ENCODE assay signal across 8 cellular contexts in the genomic region with DNA sequence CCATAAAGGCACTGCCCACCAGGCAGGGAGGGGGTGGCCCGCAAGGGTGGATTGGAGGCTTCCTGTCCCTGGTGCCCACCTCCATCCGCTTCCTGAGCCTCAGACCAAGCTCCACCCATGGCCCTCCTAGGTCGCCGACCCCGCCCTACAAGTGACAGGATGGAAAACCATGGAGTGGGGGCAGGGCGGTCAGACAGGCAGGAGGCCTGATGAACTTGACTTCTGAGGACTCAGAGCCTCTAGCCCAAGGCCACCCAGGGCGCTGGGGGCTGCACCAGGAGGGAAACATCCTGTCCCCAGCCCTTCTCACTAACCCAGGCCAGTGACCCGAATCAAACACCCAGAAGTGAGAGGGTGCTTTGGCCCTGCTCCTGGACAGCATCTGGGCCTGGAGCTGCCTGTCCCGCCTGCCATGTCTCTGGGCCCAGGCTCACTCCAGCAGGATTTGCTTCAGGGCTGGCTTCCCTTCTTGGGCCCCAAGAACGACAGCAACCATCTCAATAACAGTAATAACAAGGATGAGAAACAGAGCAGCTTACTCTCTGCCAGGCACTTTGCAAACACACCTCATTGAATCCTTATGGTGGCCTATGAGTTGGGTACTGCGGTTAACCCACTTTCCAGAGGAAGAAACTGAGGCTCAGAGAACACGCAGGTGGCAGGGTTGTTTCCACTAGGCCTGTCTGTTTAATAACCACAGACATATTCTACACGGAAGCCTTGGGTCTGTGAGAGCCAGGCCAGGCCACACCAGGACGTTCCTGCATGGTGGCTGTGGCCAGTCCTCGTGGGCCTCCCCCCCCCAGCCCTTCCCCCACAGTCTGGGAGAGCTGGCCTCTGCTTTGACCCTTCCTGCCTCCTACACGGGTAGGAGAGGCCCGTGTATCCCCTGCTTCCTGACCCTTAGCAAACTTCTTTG.
A peak's percentile ranks its signal among the peaks of the same experiment; 100 is the strongest.
DNase-seq lines count a peak whose midpoint lies in the region; ATAC-seq, FAIRE-seq and TF ChIP-seq lines count a peak whose summit lies in the region.

No MANE protein-coding gene starts in this region.

- no peaks in the 10 kb centered on the region for H3K36me3 ChIP-seq in NT2/D1 (ENCODE audit: insufficient read depth, insufficient read length, low read length)

- H3K27me3 ChIP-seq in NT2/D1 (ENCODE audit: insufficient read depth, insufficient read length) = peaks cover 5% of the 10 kb centered on the region

- FAIRE-seq in HTR-8/SVneo (lab: Jason Lieb, UNC) = no peak

- H3K4me1 ChIP-seq in NT2/D1 (ENCODE audit: insufficient read depth, insufficient read length) = peaks cover 27% of the 10 kb centered on the region

- H3K9me3 ChIP-seq in NT2/D1 (ENCODE audit: insufficient read depth, low read length) = no peaks in the 10 kb centered on the region

- H3K4me3 ChIP-seq in NT2/D1 (ENCODE audit: insufficient read length, low read depth) = no peak overlapping the region

- ATAC-seq in GM18519 (IDR thresholded peaks at IDR 0.05; ENCODE audit: low FRiP score, unreplicated experiment) (no peak), HG03571 (IDR thresholded peaks at IDR 0.05; ENCODE audit: unreplicated experiment) (no peak)

- peak overlapping the region; percentile 63 for H3K9ac ChIP-seq in NT2/D1 (ENCODE audit: insufficient read length, low read depth)

- DNase-seq in GM13976 (ENCODE audit: low spot score) (peak; percentile 79), NT2/D1 (ENCODE audit: low read depth, low spot score) (peak; percentile 72), activated gamma-delta T cell (lab: John Stamatoyannopoulos, UW) (peak; percentile 30), islet precursor cell (peak; percentile 82), HTR-8/SVneo (ENCODE audit: insufficient read length, low spot score) (no peak)
- DNase-seq in stimulated activated CD4-positive, alpha-beta T cell treated with anti-CD3 and anti-CD28 coated beads, Interleukin-4, amount 100 ng/mL, for 4 hours = peak; percentile 55 to 69

- TF ChIP-seq CTCF in GM13976 (IDR thresholded peaks at IDR 0.05; ENCODE audit: borderline replicate concordance, control extremely low read depth, extremely low read depth, insufficient read depth, missing control alignments) = no peak

- in situ Hi-C loops in GM13976 (cut with MboI; ENCODE audit: low sequenced_read_pairs, unreplicated experiment) = no loop called here
